Comparison of ENCODE assay signal across 19 cellular contexts in the genomic region with DNA sequence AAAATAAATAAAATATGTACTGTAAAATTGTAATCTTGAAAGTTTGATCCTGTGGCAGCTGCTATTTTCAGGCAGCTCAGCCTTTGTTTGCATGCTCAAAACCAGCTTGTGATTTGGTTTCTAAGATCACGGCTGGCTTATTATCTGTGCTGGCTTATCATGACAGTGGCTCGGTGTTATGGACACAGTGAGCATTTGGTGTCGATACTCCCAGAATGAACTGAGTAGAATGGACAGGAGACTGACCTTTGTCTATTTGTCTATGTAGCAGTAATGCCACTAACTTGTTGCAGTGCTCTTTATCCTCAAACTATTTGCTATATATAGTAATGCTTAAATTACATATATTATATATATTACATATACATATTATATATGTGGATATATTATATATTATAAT. TPM values are rescaled to one million over a fixed set of nuclear protein-coding genes. Genes with fewer than 3 reads are reported as not detected.
A peak's percentile ranks its signal among the peaks of the same experiment; 100 is the strongest.
DNase-seq lines count a peak whose midpoint lies in the region; ATAC-seq, FAIRE-seq and TF ChIP-seq lines count a peak whose summit lies in the region.
"Had no signal": no experiment of that assay in that cellular context is flagged by ENCODE, and none has a peak within 500 bp of the region (broad histone marks: within the 10 kb centered on the region; RNA-seq: fewer than 3 reads in every experiment).

No MANE protein-coding gene starts in this region.

- WGBS in liver = 20% methylated on average over 3 of the region's 3 CpGs

- no peak overlapping the region for H3K4me3 ChIP-seq in liver (ENCODE audit: low read depth in 1 of 3, low read length in 3 of 3)
- H3K4me3 ChIP-seq: BLaER1 treated with 17β-estradiol and CSF1 and Interleukin-3, amounts not matched to agents 10 nM and 100 nM; PC-9 had no signal

- TF ChIP-seq CTCF in brain (conservative IDR thresholded peaks at IDR 0.05) (no peak), liver (IDR thresholded peaks at IDR 0.05; ENCODE audit: low read depth, low read length, missing input control) (no peak), progenitor cell of endocrine pancreas (IDR thresholded peaks at IDR 0.05; ENCODE audit: unreplicated experiment) (no peak)

- H3K27me3 ChIP-seq in liver (ENCODE audit: control insufficient read depth in 4 of 4, insufficient read depth in 4 of 4, low read length in 3 of 4) = no peaks in the 10 kb centered on the region
- H3K27me3 ChIP-seq: BLaER1 treated with 17β-estradiol and CSF1 and Interleukin-3, amounts not matched to agents 10 nM and 100 nM had no signal

- H3K27ac Mint-ChIP-seq in brain (peak overlapping the region in 4 of 5 experiments; percentile 63 to 86 (median 80)), progenitor cell of endocrine pancreas (no peak overlapping the region)
- H3K27ac Mint-ChIP-seq: CD8-positive, alpha-beta T cell; HFFc6 had no signal

- H3K9me3 Mint-ChIP-seq in brain (peaks cover 0 to 5% (median 0%) of the 10 kb centered on the region in 5 experiments), progenitor cell of endocrine pancreas (ENCODE audit: low read depth) (peaks cover 3% of the 10 kb centered on the region)
- H3K9me3 Mint-ChIP-seq: CD8-positive, alpha-beta T cell; HFFc6 had no signal

- FAIRE-seq in A204.1 (lab: Jason Lieb, UNC) = peak; percentile 44

- no peak for ATAC-seq in GM18870 (IDR thresholded peaks at IDR 0.05; ENCODE audit: unreplicated experiment)
- ATAC-seq: CD8-positive, alpha-beta T cell had no signal

- no peak overlapping the region for H3K9ac ChIP-seq in liver (ENCODE audit: low read depth in 1 of 2, low read length in 2 of 2)
- H3K9ac ChIP-seq: BLaER1 treated with 17β-estradiol and CSF1 and Interleukin-3, amounts not matched to agents 10 nM and 100 nM; KMS-11 had no signal

- H3K36me3 ChIP-seq in liver (ENCODE audit: control insufficient read depth in 4 of 4, insufficient read depth in 3 of 4, low read depth in 1 of 4, low read length in 3 of 4) = no peaks in the 10 kb centered on the region
- H3K36me3 ChIP-seq: BLaER1 treated with 17β-estradiol and CSF1 and Interleukin-3, amounts not matched to agents 10 nM and 100 nM had no signal

- H3K4me1 Mint-ChIP-seq in brain (peaks cover 92% of the 10 kb centered on the region), progenitor cell of endocrine pancreas (ENCODE audit: low read depth) (peaks cover 55% of the 10 kb centered on the region)

- TF ChIP-seq RAD21 in liver (IDR thresholded peaks at IDR 0.05) = peak; percentile 31 to 44

- H3K4me1 ChIP-seq in liver (ENCODE audit: control insufficient read depth in 4 of 4, insufficient read depth in 4 of 4, low read length in 3 of 4) = peaks cover 7 to 29% (median 21%) of the 10 kb centered on the region in 4 donors

- DNase-seq in HuH-7 (ENCODE audit: low spot score) (peak; percentile 23), COLO668 (lab: John Stamatoyannopoulos, UW; ENCODE audit: unreplicated experiment) (no peak), progenitor cell of endocrine pancreas (ENCODE audit: low spot score, unreplicated experiment) (no peak)
- DNase-seq in activated CD8-positive, alpha-beta memory T cell treated with anti-CD3 and anti-CD28 coated beads, Interleukin-2, amount 50 U/mL, for 48 hours = no peak
- DNase-seq: CD8-positive, alpha-beta T cell; DMS79; H7; HFFc6; NCI-H1436; NCI-H1930; NCI-H345; PC-9 had no signal

- peak overlapping the region; percentile 43 to 58 for H3K27ac ChIP-seq in liver (ENCODE audit: low read depth in 1 of 2, low read length in 2 of 2)
- H3K27ac ChIP-seq: BLaER1 treated with 17β-estradiol and CSF1 and Interleukin-3, amounts not matched to agents 10 nM and 100 nM; KMS-11; PC-9; RWPE1 had no signal

- peaks cover 24% of the 10 kb centered on the region for H3K36me3 Mint-ChIP-seq in brain
- peaks cover 8% of the 10 kb centered on the region for H3K36me3 Mint-ChIP-seq in progenitor cell of endocrine pancreas (ENCODE audit: insufficient read depth)
- H3K36me3 Mint-ChIP-seq: CD8-positive, alpha-beta T cell had no signal

- H3K9me3 ChIP-seq in liver (ENCODE audit: control insufficient read depth in 4 of 4, low read length in 3 of 4) = no peaks in the 10 kb centered on the region
- H3K9me3 ChIP-seq: BLaER1 treated with 17β-estradiol and CSF1 and Interleukin-3, amounts not matched to agents 10 nM and 100 nM had no signal

- H3K27me3 Mint-ChIP-seq in brain = no peaks in the 10 kb centered on the region
- no peaks in the 10 kb centered on the region for H3K27me3 Mint-ChIP-seq in progenitor cell of endocrine pancreas

- peak overlapping the region in 1 of 5 experiments; percentile 41 for H3K4me3 Mint-ChIP-seq in brain
- no peak overlapping the region for H3K4me3 Mint-ChIP-seq in progenitor cell of endocrine pancreas (ENCODE audit: low read depth)
- H3K4me3 Mint-ChIP-seq: CD8-positive, alpha-beta T cell; HFFc6 had no signal

TF ChIP-seq in liver, 16 proteins besides CTCF, POLR2A, EP300 and RAD21:
- TF ChIP-seq RXRA (IDR thresholded peaks at IDR 0.05) (peak; percentile 67 to 86), SP1 (IDR thresholded peaks at IDR 0.05) (peak; percentile 80), JUND (IDR thresholded peaks at IDR 0.05) (peak in 1 of 2 donors; percentile 71), NR2F2 (IDR thresholded peaks at IDR 0.05) (no peak), FOXA1 (IDR thresholded peaks at IDR 0.05) (peak; percentile 80), FOXA2 (IDR thresholded peaks at IDR 0.05) (peak; percentile 87), HNF4G (IDR thresholded peaks at IDR 0.05) (peak; percentile 45), YY1 (IDR thresholded peaks at IDR 0.05) (peak; percentile 65), GABPA (IDR thresholded peaks at IDR 0.05 in 1 of 2, conservative IDR thresholded peaks at IDR 0.05 in 1 of 2) (no peak), TAF1 (conservative IDR thresholded peaks at IDR 0.05) (no peak), EGR1 (IDR thresholded peaks at IDR 0.05; ENCODE audit: low read depth in 2 of 2) (peak in 1 of 2 donors; percentile 31), HNF4A (conservative IDR thresholded peaks at IDR 0.05) (peak; percentile 79 to 89)
- TF ChIP-seq, protein P1, sequence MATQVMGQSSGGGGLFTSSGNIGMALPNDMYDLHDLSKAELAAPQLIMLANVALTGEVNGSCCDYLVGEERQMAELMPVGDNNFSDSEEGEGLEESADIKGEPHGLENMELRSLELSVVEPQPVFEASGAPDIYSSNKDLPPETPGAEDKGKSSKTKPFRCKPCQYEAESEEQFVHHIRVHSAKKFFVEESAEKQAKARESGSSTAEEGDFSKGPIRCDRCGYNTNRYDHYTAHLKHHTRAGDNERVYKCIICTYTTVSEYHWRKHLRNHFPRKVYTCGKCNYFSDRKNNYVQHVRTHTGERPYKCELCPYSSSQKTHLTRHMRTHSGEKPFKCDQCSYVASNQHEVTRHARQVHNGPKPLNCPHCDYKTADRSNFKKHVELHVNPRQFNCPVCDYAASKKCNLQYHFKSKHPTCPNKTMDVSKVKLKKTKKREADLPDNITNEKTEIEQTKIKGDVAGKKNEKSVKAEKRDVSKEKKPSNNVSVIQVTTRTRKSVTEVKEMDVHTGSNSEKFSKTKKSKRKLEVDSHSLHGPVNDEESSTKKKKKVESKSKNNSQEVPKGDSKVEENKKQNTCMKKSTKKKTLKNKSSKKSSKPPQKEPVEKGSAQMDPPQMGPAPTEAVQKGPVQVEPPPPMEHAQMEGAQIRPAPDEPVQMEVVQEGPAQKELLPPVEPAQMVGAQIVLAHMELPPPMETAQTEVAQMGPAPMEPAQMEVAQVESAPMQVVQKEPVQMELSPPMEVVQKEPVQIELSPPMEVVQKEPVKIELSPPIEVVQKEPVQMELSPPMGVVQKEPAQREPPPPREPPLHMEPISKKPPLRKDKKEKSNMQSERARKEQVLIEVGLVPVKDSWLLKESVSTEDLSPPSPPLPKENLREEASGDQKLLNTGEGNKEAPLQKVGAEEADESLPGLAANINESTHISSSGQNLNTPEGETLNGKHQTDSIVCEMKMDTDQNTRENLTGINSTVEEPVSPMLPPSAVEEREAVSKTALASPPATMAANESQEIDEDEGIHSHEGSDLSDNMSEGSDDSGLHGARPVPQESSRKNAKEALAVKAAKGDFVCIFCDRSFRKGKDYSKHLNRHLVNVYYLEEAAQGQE (IDR thresholded peaks at IDR 0.05) = peak; percentile 85
- TF ChIP-seq, protein P2, sequence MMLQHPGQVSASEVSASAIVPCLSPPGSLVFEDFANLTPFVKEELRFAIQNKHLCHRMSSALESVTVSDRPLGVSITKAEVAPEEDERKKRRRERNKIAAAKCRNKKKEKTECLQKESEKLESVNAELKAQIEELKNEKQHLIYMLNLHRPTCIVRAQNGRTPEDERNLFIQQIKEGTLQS (IDR thresholded peaks at IDR 0.05) = no peak
- TF ChIP-seq, protein P3, sequence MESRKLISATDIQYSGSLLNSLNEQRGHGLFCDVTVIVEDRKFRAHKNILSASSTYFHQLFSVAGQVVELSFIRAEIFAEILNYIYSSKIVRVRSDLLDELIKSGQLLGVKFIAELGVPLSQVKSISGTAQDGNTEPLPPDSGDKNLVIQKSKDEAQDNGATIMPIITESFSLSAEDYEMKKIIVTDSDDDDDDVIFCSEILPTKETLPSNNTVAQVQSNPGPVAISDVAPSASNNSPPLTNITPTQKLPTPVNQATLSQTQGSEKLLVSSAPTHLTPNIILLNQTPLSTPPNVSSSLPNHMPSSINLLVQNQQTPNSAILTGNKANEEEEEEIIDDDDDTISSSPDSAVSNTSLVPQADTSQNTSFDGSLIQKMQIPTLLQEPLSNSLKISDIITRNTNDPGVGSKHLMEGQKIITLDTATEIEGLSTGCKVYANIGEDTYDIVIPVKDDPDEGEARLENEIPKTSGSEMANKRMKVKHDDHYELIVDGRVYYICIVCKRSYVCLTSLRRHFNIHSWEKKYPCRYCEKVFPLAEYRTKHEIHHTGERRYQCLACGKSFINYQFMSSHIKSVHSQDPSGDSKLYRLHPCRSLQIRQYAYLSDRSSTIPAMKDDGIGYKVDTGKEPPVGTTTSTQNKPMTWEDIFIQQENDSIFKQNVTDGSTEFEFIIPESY (IDR thresholded peaks at IDR 0.05) = peak; percentile 65
- TF ChIP-seq, protein P4, sequence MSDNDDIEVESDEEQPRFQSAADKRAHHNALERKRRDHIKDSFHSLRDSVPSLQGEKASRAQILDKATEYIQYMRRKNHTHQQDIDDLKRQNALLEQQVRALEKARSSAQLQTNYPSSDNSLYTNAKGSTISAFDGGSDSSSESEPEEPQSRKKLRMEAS (IDR thresholded peaks at IDR 0.05) = peak; percentile 56

RNA-seq across cellular contexts. Expression of a gene that starts 58.8 kb away (rescaled TPM):
- polyA plus RNA-seq in brain (ENCODE audit: insufficient read depth, low read depth, low replicate concordance) = 38.5 TPM
- total RNA-seq in liver = 10 to 100 TPM; 11.2 to 20.3 TPM
- polyA plus RNA-seq in liver = 10 to 100 TPM; 10.2 to 15.1 TPM
- total RNA-seq in progenitor cell of endocrine pancreas = 152 and 162 TPM in 2 replicates
